Comparison of ENCODE assay signal across 16 cellular contexts in the genomic region with DNA sequence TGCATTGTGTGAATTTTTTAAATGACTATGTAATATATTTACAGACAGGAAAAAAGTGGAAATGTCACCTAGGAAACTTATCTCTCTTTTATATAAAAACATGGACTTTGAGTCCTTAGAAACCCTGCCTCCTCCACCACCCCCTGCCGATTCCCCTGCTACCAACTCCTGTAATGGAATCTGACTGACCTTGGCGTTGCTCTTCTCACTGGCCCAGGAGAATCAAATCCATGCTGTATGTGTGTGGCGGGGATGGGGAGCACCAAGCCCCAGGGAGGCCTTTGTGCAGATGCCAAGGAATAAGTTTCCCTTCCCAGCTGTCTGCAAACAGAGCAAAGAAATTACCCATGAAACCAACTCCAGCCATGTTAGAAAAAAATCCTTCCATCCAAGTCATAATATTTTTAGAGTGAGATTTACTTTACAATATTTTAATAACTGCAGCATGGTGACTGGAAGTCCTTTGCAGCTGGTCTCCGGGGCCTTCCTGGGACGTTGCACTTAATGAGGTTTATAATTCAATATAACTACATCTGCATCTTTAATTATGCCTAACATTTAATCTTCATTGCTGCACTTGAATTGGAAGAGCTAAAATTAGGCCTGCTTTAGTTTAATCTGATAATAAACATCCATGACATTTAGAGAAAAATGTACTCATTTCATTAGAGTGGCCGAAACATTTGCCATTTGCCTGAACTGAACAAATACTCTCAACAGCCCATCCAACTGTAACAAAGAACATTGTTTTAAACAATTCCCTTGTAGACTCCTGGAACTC.
"Had no signal": no experiment of that assay in that cellular context is flagged by ENCODE, and none has a peak within 500 bp of the region (broad histone marks: within the 10 kb centered on the region; RNA-seq: fewer than 3 reads in every experiment).

No MANE protein-coding gene starts in this region.

- H3K4me1 ChIP-seq: parathyroid adenoma had no signal

- DNase-seq: activated CD4-positive, alpha-beta T cell treated with anti-CD3 and anti-CD28 coated beads, Interleukin-2, amount 50 U/mL, for 4 hours; activated CD4-positive, CD25-positive, alpha-beta regulatory T cell treated with anti-CD3 and anti-CD28 coated beads, Interleukin-2, amount 50 U/mL, for 72 hours; activated CD8-positive, alpha-beta memory T cell treated with anti-CD3 and anti-CD28 coated beads, Interleukin-2, amount 10 ng/mL, durations not matched to agents 7 days and 5 days; activated effector memory CD4-positive, alpha-beta T cell treated with anti-CD3 and anti-CD28 coated beads, Interleukin-2, amount 50 U/mL, for 16 hours; activated T-cell treated with anti-CD3 and anti-CD28 coated beads, Interleukin-2, amount 50 U/mL, for 24 hours; amygdala; foreskin keratinocyte; left ventricle myocardium superior; stimulated activated CD4-positive, alpha-beta T cell treated with anti-CD3 and anti-CD28 coated beads, Interleukin-15, amount 100 ng/mL, for 24 hours; stimulated activated CD4-positive, alpha-beta T cell treated with anti-CD3 and anti-CD28 coated beads, Interleukin-4, amount 100 ng/mL, for 4 hours; stimulated activated naive CD8-positive, alpha-beta T cell treated with anti-CD3 and anti-CD28 coated beads, Interleukin-15, amount 100 ng/mL, for 72 hours; uterus had no signal

- H3K27me3 ChIP-seq: foreskin keratinocyte, neural progenitor cell, uterus had no signal

- ATAC-seq: activated CD8-positive, alpha-beta memory T cell treated with anti-CD3 and anti-CD28 coated beads, Interleukin-2, amount 10 ng/mL, durations not matched to agents 7 days and 5 days; foreskin keratinocyte; left ventricle myocardium superior; stimulated activated naive CD8-positive, alpha-beta T cell treated with anti-CD3 and anti-CD28 coated beads, Interleukin-15, amount 100 ng/mL, for 72 hours had no signal

- H3K27ac ChIP-seq: foreskin keratinocyte, neural progenitor cell, parathyroid adenoma had no signal

- FAIRE-seq: bronchial epithelial cell, keratinocyte had no signal

- H3K4me3 ChIP-seq: neural progenitor cell, uterus had no signal

- H3K9me3 ChIP-seq: uterus had no signal

- H3K36me3 ChIP-seq: neural progenitor cell, uterus had no signal

- H3K9ac ChIP-seq: neural progenitor cell, parathyroid adenoma had no signal
